Comparison of ENCODE assay signal across 9 cellular contexts in the genomic region with DNA sequence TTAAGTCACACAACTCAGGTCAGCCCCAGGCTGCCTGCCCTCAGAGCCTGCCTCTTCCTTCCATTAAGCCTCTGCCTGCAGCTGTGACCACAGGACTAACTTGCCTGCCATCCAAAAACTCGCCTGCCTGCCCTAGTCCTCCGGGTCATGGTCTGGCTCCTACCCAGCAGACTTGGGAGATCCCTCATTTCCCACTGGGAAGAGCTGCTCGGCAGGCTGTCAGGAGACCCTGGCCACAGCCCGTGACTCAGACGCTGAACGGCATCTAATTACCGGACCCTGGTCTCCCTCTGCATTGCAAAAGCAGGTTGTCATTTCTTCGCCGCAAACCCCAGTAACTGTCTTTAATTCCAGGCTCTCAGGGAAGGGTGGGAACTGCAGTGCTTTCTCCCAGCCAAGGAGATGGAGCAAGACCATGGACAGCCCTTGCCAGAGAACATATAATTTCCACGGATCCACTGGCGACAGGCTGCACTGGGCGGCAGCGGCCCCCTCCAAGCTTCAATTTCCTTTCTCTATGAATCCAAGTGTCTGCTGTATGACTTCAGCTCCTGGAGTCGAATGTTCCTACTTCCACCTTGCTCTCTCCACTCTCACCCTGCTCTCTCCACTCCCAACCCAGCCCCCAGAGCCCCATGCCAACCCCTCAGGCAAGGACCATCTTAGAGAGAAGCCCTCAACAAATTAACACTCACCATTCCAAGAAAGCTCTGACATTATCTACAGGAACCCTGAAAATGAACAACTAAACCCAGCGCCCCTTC. TPM values are rescaled to one million over a fixed set of nuclear protein-coding genes. Genes with fewer than 3 reads are reported as not detected.
DNase-seq lines count a peak whose midpoint lies in the region; ATAC-seq, FAIRE-seq and TF ChIP-seq lines count a peak whose summit lies in the region.
"Had no signal": no experiment of that assay in that cellular context is flagged by ENCODE, and none has a peak within 500 bp of the region (broad histone marks: within the 10 kb centered on the region; RNA-seq: fewer than 3 reads in every experiment).

No MANE protein-coding gene starts in this region.

- no peaks in the 10 kb centered on the region for H3K9me3 ChIP-seq in Loucy (ENCODE audit: insufficient read depth, low read depth, low read length)
- no peaks in the 10 kb centered on the region for H3K9me3 ChIP-seq in astrocyte (ENCODE audit: insufficient read depth, low read depth, low read length)
- no peaks in the 10 kb centered on the region for H3K9me3 ChIP-seq in tibial artery
- no peaks in the 10 kb centered on the region for H3K9me3 ChIP-seq in effector memory CD4-positive, alpha-beta T cell (ENCODE audit: control insufficient read depth, low read length)

- peak overlapping the region; percentile 90 for H3K27ac Mint-ChIP-seq in astrocyte (ENCODE audit: unreplicated experiment)

- H3K4me1 ChIP-seq in Loucy (ENCODE audit: insufficient read depth, low read length, poor library complexity, severe bottlenecking) (peaks cover 34% of the 10 kb centered on the region), astrocyte (ENCODE audit: insufficient read depth, low read length) (peaks cover 28% of the 10 kb centered on the region), tibial artery (peaks cover 0 to 36% (median 21%) of the 10 kb centered on the region in 4 donors)
- H3K4me1 ChIP-seq in effector memory CD4-positive, alpha-beta T cell (ENCODE audit: control insufficient read depth, insufficient read depth, low read length, poor library complexity, severe bottlenecking) = no peaks in the 10 kb centered on the region

- peak overlapping the region; percentile 4 for H3K9ac ChIP-seq in Loucy (ENCODE audit: low read depth, low read length, poor library complexity, severe bottlenecking)
- H3K9ac ChIP-seq in astrocyte (ENCODE audit: low read length) = peak overlapping the region; percentile 84

- peak; percentile 17 for FAIRE-seq in astrocyte (lab: Jason Lieb, UNC)

- H2AFZ ChIP-seq in Loucy (ENCODE audit: low read length) (peak overlapping the region; percentile 5; the same call in 1 of the 2 replicates), astrocyte (ENCODE audit: low read depth, low read length) (no peak overlapping the region)

- DNase-seq in astrocyte (ENCODE audit: low read depth) = peak; percentile 99
- peak; percentile 88 to 89 for DNase-seq in tibial artery
- DNase-seq in effector memory CD4-positive, alpha-beta T cell = no peak

- no peak for TF ChIP-seq CTCF in Loucy (conservative IDR thresholded peaks at IDR 0.05; ENCODE audit: low read length)
- no peak for TF ChIP-seq CTCF in astrocyte (IDR thresholded peaks at IDR 0.05; ENCODE audit: insufficient read depth, low read depth, low read length)
- TF ChIP-seq CTCF in tibial artery (IDR thresholded peaks at IDR 0.05) = no peak

- no peaks in the 10 kb centered on the region for H3K9me2 ChIP-seq in Loucy (replicated peaks; ENCODE audit: low read depth, low read length)

- no peaks in the 10 kb centered on the region for H3F3A ChIP-seq in Loucy (ENCODE audit: low read depth)

- H3K27me3 ChIP-seq in Loucy (ENCODE audit: insufficient read depth, low read length, poor library complexity, severe bottlenecking) (no peaks in the 10 kb centered on the region), astrocyte (ENCODE audit: insufficient read depth, low read length) (peaks cover under 1% of the 10 kb centered on the region), layer of hippocampus (ENCODE audit: control insufficient read depth, insufficient read depth, low read length) (no peaks in the 10 kb centered on the region), tibial artery (no peaks in the 10 kb centered on the region)
- no peaks in the 10 kb centered on the region for H3K27me3 ChIP-seq in effector memory CD4-positive, alpha-beta T cell (replicated peaks; ENCODE audit: control insufficient read depth, insufficient read depth, low read length, poor library complexity, severe bottlenecking)

- H3K27ac ChIP-seq in astrocyte (ENCODE audit: low read depth, low read length) = peak overlapping the region; percentile 85
- peak overlapping the region; percentile 77 for H3K27ac ChIP-seq in layer of hippocampus (ENCODE audit: low read depth, low read length)
- peak overlapping the region; percentile 62 to 71 for H3K27ac ChIP-seq in tibial artery
- no peak overlapping the region for H3K27ac ChIP-seq in effector memory CD4-positive, alpha-beta T cell (ENCODE audit: insufficient read depth, low read length, poor library complexity, severe bottlenecking)

- H3K36me3 ChIP-seq in Loucy (ENCODE audit: insufficient read depth, low read length) (no peaks in the 10 kb centered on the region), astrocyte (ENCODE audit: insufficient read depth, low read length) (no peaks in the 10 kb centered on the region), tibial artery (peaks cover 20 to 37% (median 34%) of the 10 kb centered on the region in 3 donors)
- no peaks in the 10 kb centered on the region for H3K36me3 ChIP-seq in effector memory CD4-positive, alpha-beta T cell (ENCODE audit: control insufficient read depth, insufficient read depth, low read length)

- ATAC-seq in HG03432 (IDR thresholded peaks at IDR 0.05; ENCODE audit: unreplicated experiment) = no peak
- ATAC-seq in GM21786 (IDR thresholded peaks at IDR 0.05; ENCODE audit: unreplicated experiment) = no peak
- ATAC-seq in HG03196 (IDR thresholded peaks at IDR 0.05; ENCODE audit: unreplicated experiment) = no peak

- no peaks in the 10 kb centered on the region for H4K20me1 ChIP-seq in Loucy (ENCODE audit: insufficient read depth, low read length, poor library complexity, severe bottlenecking)
- H4K20me1 ChIP-seq in astrocyte (ENCODE audit: insufficient read depth, low read length) = no peaks in the 10 kb centered on the region

- intact Hi-C loops in tibial artery (cut with DNase I; ENCODE audit: low total_unique reads) = no loop called here

- H3K36me3 Mint-ChIP-seq in astrocyte (ENCODE audit: low read depth, unreplicated experiment) = peaks cover 10% of the 10 kb centered on the region

- peaks cover 26% of the 10 kb centered on the region for H3K4me1 Mint-ChIP-seq in astrocyte (ENCODE audit: low read depth, unreplicated experiment)

- H3K79me2 ChIP-seq in Loucy (ENCODE audit: insufficient read depth, low read length) (no peaks in the 10 kb centered on the region), astrocyte (ENCODE audit: insufficient read depth, low read length) (no peaks in the 10 kb centered on the region)

- peaks cover 5% of the 10 kb centered on the region for H3K27me3 Mint-ChIP-seq in astrocyte (ENCODE audit: low read depth, unreplicated experiment)

- H3K4me3 Mint-ChIP-seq in astrocyte (ENCODE audit: unreplicated experiment) = peak overlapping the region; percentile 51

- peak overlapping the region; percentile 64 for H3K4me2 ChIP-seq in Loucy (ENCODE audit: low read depth, low read length, poor library complexity, severe bottlenecking)
- peak overlapping the region; percentile 84 for H3K4me2 ChIP-seq in astrocyte (ENCODE audit: low read length)

- no peaks in the 10 kb centered on the region for H3K9me3 Mint-ChIP-seq in astrocyte (ENCODE audit: unreplicated experiment)

- H3K4me3 ChIP-seq in Loucy (ENCODE audit: low read length, poor library complexity, severe bottlenecking) (peak overlapping the region; percentile 39), astrocyte (ENCODE audit: insufficient read depth, low read depth, low read length) (peak overlapping the region; percentile 48), tibial artery (peak overlapping the region; percentile 16 to 25)
- no peak overlapping the region for H3K4me3 ChIP-seq in effector memory CD4-positive, alpha-beta T cell (ENCODE audit: insufficient read depth, low read depth, low read length, poor library complexity, severe bottlenecking)

RNA-seq across cellular contexts. Expression of a gene that starts 20.4 kb away (rescaled TPM):
- 14.7 and 22.9 TPM in 2 replicates for total RNA-seq in astrocyte
- total RNA-seq: T-helper 1 cell treated with Interleukin-12 subunit alpha and Interleukin-12 subunit beta and Interleukin-4 antibody, amounts not matched to agents 30 ng/mL and 1 ng/mL, for 36 hours had no signal

Comparison
In these comparisons a context has a peak if more than half of its experiments do, and no peak if none do; other contexts are left out.
1. DNase-seq: peak in astrocyte (single experiment) and tibial artery (2 of 2); none in effector memory CD4-positive, alpha-beta T cell (0 of 3).